Comparison of ENCODE assay signal across 1 cellular context in the genomic region with DNA sequence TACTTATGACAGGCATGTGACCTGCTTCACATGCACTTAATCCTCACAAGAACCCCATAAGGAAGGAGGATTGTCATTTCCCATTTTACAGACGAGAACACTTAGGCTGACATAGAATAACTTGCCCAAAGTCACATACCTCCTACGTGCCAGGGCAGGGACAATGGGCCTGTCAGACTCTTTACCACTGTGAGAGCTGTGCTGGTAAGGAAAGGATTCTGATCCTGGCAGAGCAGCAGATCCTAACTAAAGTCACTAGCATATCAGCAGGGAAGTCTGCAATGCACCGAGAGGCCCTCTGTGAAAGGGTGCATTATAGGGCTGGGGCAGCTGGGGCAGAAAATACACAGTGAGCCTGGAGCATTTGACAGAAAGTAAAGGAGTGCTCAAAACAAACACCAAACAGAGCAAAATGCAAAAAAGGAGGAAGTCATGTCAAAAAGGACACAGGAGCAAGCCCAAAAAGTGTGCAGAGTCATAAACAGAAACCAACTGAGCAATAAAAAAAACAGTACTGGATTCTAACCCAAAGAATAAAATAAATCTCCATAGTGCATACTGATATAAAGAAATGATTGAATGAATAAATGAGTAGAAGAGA.
TF ChIP-seq lines count a peak whose summit lies in the region.

No MANE protein-coding gene starts in this region.

TF ChIP-seq in H1, 55 proteins besides CTCF, POLR2A, EP300 and RAD21:
- TF ChIP-seq PHF8 (conservative IDR thresholded peaks at IDR 0.05; ENCODE audit: low read depth, low read length) (no peak), JUND (IDR thresholded peaks at IDR 0.05; ENCODE audit: low read length) (no peak), SRF (IDR thresholded peaks at IDR 0.05; ENCODE audit: low read depth, low read length) (no peak), CREB1 (IDR thresholded peaks at IDR 0.05) (no peak), MAFK (IDR thresholded peaks at IDR 0.05; ENCODE audit: low read depth, low read length) (no peak), RFX5 (IDR thresholded peaks at IDR 0.05; ENCODE audit: borderline replicate concordance, low read depth, low read length) (no peak), FOSL1 (IDR thresholded peaks at IDR 0.05; ENCODE audit: insufficient read depth, low read depth, low read length) (no peak), CEBPB (IDR thresholded peaks at IDR 0.05; ENCODE audit: low read depth, low read length) (no peak), TEAD4 (IDR thresholded peaks at IDR 0.05; ENCODE audit: low read depth, low read length) (no peak), CBX8 (IDR thresholded peaks at IDR 0.05; ENCODE audit: borderline replicate concordance, low read depth, low read length) (no peak), BRCA1 (IDR thresholded peaks at IDR 0.05; ENCODE audit: low read depth, low read length) (no peak)
- TF ChIP-seq, protein P1, sequence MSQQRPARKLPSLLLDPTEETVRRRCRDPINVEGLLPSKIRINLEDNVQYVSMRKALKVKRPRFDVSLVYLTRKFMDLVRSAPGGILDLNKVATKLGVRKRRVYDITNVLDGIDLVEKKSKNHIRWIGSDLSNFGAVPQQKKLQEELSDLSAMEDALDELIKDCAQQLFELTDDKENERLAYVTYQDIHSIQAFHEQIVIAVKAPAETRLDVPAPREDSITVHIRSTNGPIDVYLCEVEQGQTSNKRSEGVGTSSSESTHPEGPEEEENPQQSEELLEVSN (IDR thresholded peaks at IDR 0.05), result no peak
